Comparison of ENCODE assay signal across 9 cellular contexts in the genomic region with DNA sequence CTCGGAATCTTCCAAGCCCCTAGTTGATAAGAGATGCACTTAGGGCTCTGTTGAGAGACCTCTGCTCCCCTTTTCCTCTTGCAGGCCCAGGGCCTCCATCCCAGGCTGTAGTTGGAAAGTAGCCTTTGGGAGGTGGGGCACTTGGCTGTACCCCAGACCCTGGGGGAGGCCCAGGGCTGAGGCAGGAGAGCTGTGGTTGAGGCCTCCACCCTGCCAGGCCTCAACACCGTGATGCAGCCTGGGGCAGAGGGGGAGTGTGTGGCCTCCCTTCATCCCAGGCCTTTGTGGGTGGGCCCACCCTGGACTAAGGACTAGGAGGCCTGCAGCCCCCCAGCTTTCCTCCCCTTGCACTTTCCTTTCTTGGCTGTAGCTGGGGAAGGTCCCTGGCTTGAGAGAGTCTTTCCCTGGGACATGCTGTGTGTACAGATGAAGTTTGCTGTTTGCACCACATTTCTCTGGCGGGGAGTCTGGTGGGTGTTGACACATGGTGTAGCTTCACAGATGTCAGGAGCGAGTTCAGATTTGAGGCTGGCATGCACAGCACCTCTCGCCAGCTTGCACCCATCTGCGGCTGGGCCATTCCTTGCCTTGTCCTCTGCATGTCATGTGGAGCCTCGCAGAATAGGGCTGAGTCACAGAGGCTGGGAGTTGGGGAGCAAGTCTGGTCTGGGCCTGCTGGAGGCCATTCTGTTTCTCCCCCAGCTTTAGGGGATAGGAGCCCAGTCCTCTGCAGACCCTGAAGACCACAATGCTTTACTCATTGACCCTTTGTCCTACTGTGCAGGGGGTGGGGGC. TPM values are rescaled to one million over a fixed set of nuclear protein-coding genes. Genes with fewer than 3 reads are reported as not detected.
DNase-seq lines count a peak whose midpoint lies in the region; ATAC-seq and TF ChIP-seq lines count a peak whose summit lies in the region.
"Had no signal": no experiment of that assay in that cellular context is flagged by ENCODE, and none has a peak within 500 bp of the region (broad histone marks: within the 10 kb centered on the region; RNA-seq: fewer than 3 reads in every experiment).

No MANE protein-coding gene starts in this region.

- intact Hi-C loops in upper lobe of right lung (cut with DNase I) = loop anchor here (10.0 kb wide), 1 partner anchor 49 kb away; no protein-coding TSS in a partner anchor

- no peak for ATAC-seq in activated naive CD8-positive, alpha-beta T cell treated with anti-CD3 and anti-CD28 coated beads, Interleukin-2, amount 10 ng/mL, durations not matched to agents 7 days and 5 days (ENCODE audit: low read depth)
- ATAC-seq in upper lobe of right lung = peak; percentile 11
- no peak for ATAC-seq in activated T-cell treated with anti-CD3 and anti-CD28 coated beads, Interleukin-2, amount 50 U/mL, for 72 hours (replicated peaks in 1 of 2)
- ATAC-seq: Panc1 had no signal

- no peak for TF ChIP-seq CTCF in brain (conservative IDR thresholded peaks at IDR 0.05)
- TF ChIP-seq CTCF in upper lobe of right lung (IDR thresholded peaks at IDR 0.05) = no peak

- DNase-seq in activated naive CD8-positive, alpha-beta T cell treated with anti-CD3 and anti-CD28 coated beads, Interleukin-2, amount 10 ng/mL, durations not matched to agents 7 days and 5 days = no peak
- no peak for DNase-seq in activated naive CD8-positive, alpha-beta T cell treated with anti-CD3 and anti-CD28 coated beads for 36 hours
- DNase-seq in upper lobe of right lung = no peak
- DNase-seq in NCI-H1048 (lab: John Stamatoyannopoulos, UW) = no peak
- no peak for DNase-seq in activated T-cell treated with anti-CD3 and anti-CD28 coated beads, Interleukin-2, amount 50 U/mL, for 72 hours
- no peak for DNase-seq in Kasumi-1 (lab: John Stamatoyannopoulos, UW)

- peaks cover 16% of the 10 kb centered on the region for H3K36me3 Mint-ChIP-seq in activated naive CD8-positive, alpha-beta T cell treated with anti-CD3 and anti-CD28 coated beads, Interleukin-2, amount 10 ng/mL, durations not matched to agents 7 days and 5 days
- peaks cover 4% of the 10 kb centered on the region for H3K36me3 Mint-ChIP-seq in activated naive CD8-positive, alpha-beta T cell treated with anti-CD3 and anti-CD28 coated beads for 36 hours
- H3K36me3 Mint-ChIP-seq in brain = peaks cover 12% of the 10 kb centered on the region
- H3K36me3 Mint-ChIP-seq in activated T-cell treated with anti-CD3 and anti-CD28 coated beads, Interleukin-2, amount 50 U/mL, for 72 hours (ENCODE audit: insufficient read depth in 2 of 2) = peaks cover 2 to 15% of the 10 kb centered on the region in 2 donors

- H3K27me3 ChIP-seq in muscle layer of colon (ENCODE audit: control insufficient read depth in 1 of 2, insufficient read depth in 2 of 2, low read length in 2 of 2) (no peaks in the 10 kb centered on the region), upper lobe of right lung (no peaks in the 10 kb centered on the region)

- peaks cover 82% of the 10 kb centered on the region for H3K4me1 ChIP-seq in muscle layer of colon (ENCODE audit: insufficient read depth, low read length)
- peaks cover 100% of the 10 kb centered on the region for H3K4me1 ChIP-seq in upper lobe of right lung

- H3K4me3 Mint-ChIP-seq in activated naive CD8-positive, alpha-beta T cell treated with anti-CD3 and anti-CD28 coated beads, Interleukin-2, amount 10 ng/mL, durations not matched to agents 7 days and 5 days = no peak overlapping the region
- no peak overlapping the region for H3K4me3 Mint-ChIP-seq in activated naive CD8-positive, alpha-beta T cell treated with anti-CD3 and anti-CD28 coated beads for 36 hours
- no peak overlapping the region for H3K4me3 Mint-ChIP-seq in brain
- H3K4me3 Mint-ChIP-seq in activated T-cell treated with anti-CD3 and anti-CD28 coated beads, Interleukin-2, amount 50 U/mL, for 72 hours = no peak overlapping the region

- peaks cover 27% of the 10 kb centered on the region for H3K4me1 Mint-ChIP-seq in activated naive CD8-positive, alpha-beta T cell treated with anti-CD3 and anti-CD28 coated beads, Interleukin-2, amount 10 ng/mL, durations not matched to agents 7 days and 5 days
- H3K4me1 Mint-ChIP-seq in activated naive CD8-positive, alpha-beta T cell treated with anti-CD3 and anti-CD28 coated beads for 36 hours = peaks cover 21% of the 10 kb centered on the region
- peaks cover 60% of the 10 kb centered on the region for H3K4me1 Mint-ChIP-seq in brain
- peaks cover 27% of the 10 kb centered on the region for H3K4me1 Mint-ChIP-seq in activated T-cell treated with anti-CD3 and anti-CD28 coated beads, Interleukin-2, amount 50 U/mL, for 72 hours (ENCODE audit: low read depth)

- H3K9me3 Mint-ChIP-seq in activated naive CD8-positive, alpha-beta T cell treated with anti-CD3 and anti-CD28 coated beads, Interleukin-2, amount 10 ng/mL, durations not matched to agents 7 days and 5 days = no peaks in the 10 kb centered on the region
- H3K9me3 Mint-ChIP-seq in activated naive CD8-positive, alpha-beta T cell treated with anti-CD3 and anti-CD28 coated beads for 36 hours = no peaks in the 10 kb centered on the region
- no peaks in the 10 kb centered on the region for H3K9me3 Mint-ChIP-seq in brain
- no peaks in the 10 kb centered on the region for H3K9me3 Mint-ChIP-seq in activated T-cell treated with anti-CD3 and anti-CD28 coated beads, Interleukin-2, amount 50 U/mL, for 72 hours

- H3K27ac ChIP-seq in muscle layer of colon (ENCODE audit: low read depth, low read length) = peak overlapping the region; percentile 60
- H3K27ac ChIP-seq in upper lobe of right lung = peak overlapping the region; percentile 73

- H3K9me3 ChIP-seq in muscle layer of colon (ENCODE audit: low read length) (no peaks in the 10 kb centered on the region), upper lobe of right lung (no peaks in the 10 kb centered on the region)

- H3K9ac ChIP-seq in muscle layer of colon (ENCODE audit: low read length) = no peak overlapping the region

- peak overlapping the region; percentile 69 for H3K27ac Mint-ChIP-seq in activated naive CD8-positive, alpha-beta T cell treated with anti-CD3 and anti-CD28 coated beads, Interleukin-2, amount 10 ng/mL, durations not matched to agents 7 days and 5 days
- H3K27ac Mint-ChIP-seq in activated naive CD8-positive, alpha-beta T cell treated with anti-CD3 and anti-CD28 coated beads for 36 hours = no peak overlapping the region
- peak overlapping the region; percentile 66 to 87 (median 71) for H3K27ac Mint-ChIP-seq in brain
- no peak overlapping the region for H3K27ac Mint-ChIP-seq in activated T-cell treated with anti-CD3 and anti-CD28 coated beads, Interleukin-2, amount 50 U/mL, for 72 hours

- H3K36me3 ChIP-seq in muscle layer of colon (ENCODE audit: insufficient read depth, low read length) = peaks cover 49% of the 10 kb centered on the region
- H3K36me3 ChIP-seq in upper lobe of right lung = peaks cover 65% of the 10 kb centered on the region

- POLR2A ChIA-PET in activated naive CD8-positive, alpha-beta T cell treated with anti-CD3 and anti-CD28 coated beads, Interleukin-2, amount 10 ng/mL, durations not matched to agents 7 days and 5 days (lab: Charles Lee) = interaction anchor here (1.3 to 3.1 kb wide), 2 partner anchors 28 to 39 kb away, joined by 5 to 11 read pairs; no protein-coding TSS in a partner anchor

- no peaks in the 10 kb centered on the region for H3K27me3 Mint-ChIP-seq in activated naive CD8-positive, alpha-beta T cell treated with anti-CD3 and anti-CD28 coated beads, Interleukin-2, amount 10 ng/mL, durations not matched to agents 7 days and 5 days
- H3K27me3 Mint-ChIP-seq in activated naive CD8-positive, alpha-beta T cell treated with anti-CD3 and anti-CD28 coated beads for 36 hours = no peaks in the 10 kb centered on the region
- peaks cover 3% of the 10 kb centered on the region for H3K27me3 Mint-ChIP-seq in brain
- H3K27me3 Mint-ChIP-seq in activated T-cell treated with anti-CD3 and anti-CD28 coated beads, Interleukin-2, amount 50 U/mL, for 72 hours (ENCODE audit: low read depth) = no peaks in the 10 kb centered on the region

- no peak overlapping the region for H3K4me3 ChIP-seq in muscle layer of colon (ENCODE audit: low read depth in 1 of 2, low read length in 2 of 2)
- no peak overlapping the region for H3K4me3 ChIP-seq in upper lobe of right lung

RNA-seq across cellular contexts. Expression of gene PLEKHO2, which starts 13.7 kb away (rescaled TPM):
- 10 to 100 TPM; 25.4 to 25.7 TPM for total RNA-seq in activated naive CD8-positive, alpha-beta T cell treated with anti-CD3 and anti-CD28 coated beads, Interleukin-2, amount 10 ng/mL, durations not matched to agents 7 days and 5 days
- 1 to 10 TPM; 6.8 to 7.8 TPM for total RNA-seq in activated naive CD8-positive, alpha-beta T cell treated with anti-CD3 and anti-CD28 coated beads for 36 hours
- 11.3 TPM for polyA plus RNA-seq in brain (ENCODE audit: insufficient read depth, low read depth, low replicate concordance)
- total RNA-seq in upper lobe of right lung = 62.8 TPM
- 10 to 100 TPM; 14.3 to 15.3 TPM for total RNA-seq in activated T-cell treated with anti-CD3 and anti-CD28 coated beads, Interleukin-2, amount 50 U/mL, for 72 hours

RNA-seq across cellular contexts. Expression of gene PIF1, which starts 30.0 kb away (rescaled TPM):
- 10 to 100 TPM; 45.8 to 49.7 TPM for total RNA-seq in activated naive CD8-positive, alpha-beta T cell treated with anti-CD3 and anti-CD28 coated beads, Interleukin-2, amount 10 ng/mL, durations not matched to agents 7 days and 5 days
- total RNA-seq in activated naive CD8-positive, alpha-beta T cell treated with anti-CD3 and anti-CD28 coated beads for 36 hours = 10 to 100 TPM; 27.3 to 30.4 TPM
- polyA plus RNA-seq in brain (ENCODE audit: insufficient read depth, low read depth, low replicate concordance) = 3.4 TPM
- total RNA-seq in upper lobe of right lung = 0.67 TPM
- 10 to 100 TPM; 33.3 to 39.7 TPM for total RNA-seq in activated T-cell treated with anti-CD3 and anti-CD28 coated beads, Interleukin-2, amount 50 U/mL, for 72 hours

RNA-seq across cellular contexts. Expression of gene ANKDD1A, which starts 56.3 kb away (rescaled TPM):
- total RNA-seq in activated naive CD8-positive, alpha-beta T cell treated with anti-CD3 and anti-CD28 coated beads, Interleukin-2, amount 10 ng/mL, durations not matched to agents 7 days and 5 days = 10 to 100 TPM; 10.9 to 12.6 TPM
- 1 to 10 TPM; 2.8 to 2.9 TPM for total RNA-seq in activated naive CD8-positive, alpha-beta T cell treated with anti-CD3 and anti-CD28 coated beads for 36 hours
- 3.8 TPM for polyA plus RNA-seq in brain (ENCODE audit: insufficient read depth, low read depth, low replicate concordance)
- total RNA-seq in upper lobe of right lung = 6.0 TPM
- 1 to 10 TPM; 7.2 to 8.4 TPM for total RNA-seq in activated T-cell treated with anti-CD3 and anti-CD28 coated beads, Interleukin-2, amount 50 U/mL, for 72 hours

Comparison
In these comparisons a context has a peak if more than half of its experiments do, and no peak if none do; other contexts are left out.
1. H3K27ac Mint-ChIP-seq: peak in activated naive CD8-positive, alpha-beta T cell treated with anti-CD3 and anti-CD28 coated beads, Interleukin-2, amount 10 ng/mL, durations not matched to agents 7 days and 5 days (single experiment) and brain (5 of 5); none in activated naive CD8-positive, alpha-beta T cell treated with anti-CD3 and anti-CD28 coated beads for 36 hours (single experiment) and activated T-cell treated with anti-CD3 and anti-CD28 coated beads, Interleukin-2, amount 50 U/mL, for 72 hours (single experiment).
2. RNA of gene PIF1, which starts 30.0 kb away (total RNA-seq): 45.8 to 49.7 TPM in activated naive CD8-positive, alpha-beta T cell treated with anti-CD3 and anti-CD28 coated beads, Interleukin-2, amount 10 ng/mL, durations not matched to agents 7 days and 5 days, 33.3 to 39.7 TPM in activated T-cell treated with anti-CD3 and anti-CD28 coated beads, Interleukin-2, amount 50 U/mL, for 72 hours and 27.3 to 30.4 TPM in activated naive CD8-positive, alpha-beta T cell treated with anti-CD3 and anti-CD28 coated beads for 36 hours; 0.67 TPM in upper lobe of right lung (single experiment); every median in the first group is over 10 times any median in the second.